In genomic region chr6:119026822-119027221, GRCh38 we compare ENCODE assay signal across 16 cellular contexts. TPM values are rescaled to one million over a fixed set of nuclear protein-coding genes. Genes with fewer than 3 reads are reported as not detected.
DNase-seq lines count a peak whose midpoint lies in the region; ATAC-seq and TF ChIP-seq lines count a peak whose summit lies in the region.
"Had no signal": no experiment of that assay in that cellular context is flagged by ENCODE, and none has a peak within 500 bp of the region (broad histone marks: within the 10 kb centered on the region; RNA-seq: fewer than 3 reads in every experiment).

No MANE protein-coding gene starts in this region.

- H3K9me3 Mint-ChIP-seq in GM23338: no peaks in the 10 kb centered on the region
- no peaks in the 10 kb centered on the region for H3K9me3 Mint-ChIP-seq in endothelial cell (ENCODE audit: unreplicated experiment)
- H3K9me3 Mint-ChIP-seq: CD4-positive, alpha-beta T cell had no signal

- no peak overlapping the region for H2AK5ac ChIP-seq in mesendoderm (ENCODE audit: low read length)

- peak overlapping the region; percentile 27 for H3K4me3 ChIP-seq in GM23338
- no peak overlapping the region for H3K4me3 ChIP-seq in NT2/D1 (ENCODE audit: insufficient read length, low read depth)
- H3K4me3 ChIP-seq in mesendoderm (ENCODE audit: low read length): no peak overlapping the region
- no peak overlapping the region for H3K4me3 ChIP-seq in gastrocnemius medialis
- H3K4me3 ChIP-seq in aorta (ENCODE audit: low read length in 2 of 2): no peak overlapping the region
- H3K4me3 ChIP-seq in heart left ventricle: no peak overlapping the region

- H2AFZ ChIP-seq in GM23338: no peak overlapping the region

- H3K9me3 ChIP-seq in NT2/D1 (ENCODE audit: insufficient read depth, low read length) (no peaks in the 10 kb centered on the region), gastrocnemius medialis (no peaks in the 10 kb centered on the region), aorta (ENCODE audit: control insufficient read depth, low read length) (no peaks in the 10 kb centered on the region), heart left ventricle (no peaks in the 10 kb centered on the region)

- H3K4ac ChIP-seq in mesendoderm (ENCODE audit: low read depth, low read length): no peak overlapping the region

- no peak overlapping the region for H4K8ac ChIP-seq in mesendoderm (ENCODE audit: low read depth, low read length)

- ATAC-seq in GM23338 (peak; percentile 77), gastrocnemius medialis (no peak), aorta (ENCODE audit: low FRiP score) (no peak), heart left ventricle (no peak)
- ATAC-seq: HepG2 had no signal

- intact Hi-C loops in gastrocnemius medialis (cut with DNase I; ENCODE audit: low total_unique reads) (no loop called here), aorta (cut with DNase I) (no loop called here), heart left ventricle (cut with DNase I) (no loop called here)

- TF ChIP-seq POLR2A in gastrocnemius medialis (IDR thresholded peaks at IDR 0.05) (no peak), heart left ventricle (IDR thresholded peaks at IDR 0.05) (no peak)

- H3K79me2 ChIP-seq in GM23338 (replicated peaks; ENCODE audit: insufficient read depth) (no peaks in the 10 kb centered on the region), mesendoderm (ENCODE audit: control insufficient read depth, insufficient read depth, low read length) (no peaks in the 10 kb centered on the region)

- H3K27me3 Mint-ChIP-seq in GM23338 (ENCODE audit: insufficient read depth, low read depth, poor library complexity) (peaks cover 6% of the 10 kb centered on the region), endothelial cell (ENCODE audit: unreplicated experiment) (peaks cover 1% of the 10 kb centered on the region)
- H3K27me3 Mint-ChIP-seq: B cell; CD4-positive, alpha-beta T cell had no signal

- H3K27ac ChIP-seq in GM23338 (ENCODE audit: low read depth): peak overlapping the region; percentile 66
- H3K27ac ChIP-seq in mesendoderm (ENCODE audit: low read depth, low read length): peak overlapping the region; percentile 36
- H3K27ac ChIP-seq in gastrocnemius medialis: no peak overlapping the region
- no peak overlapping the region for H3K27ac ChIP-seq in aorta (ENCODE audit: low read depth in 1 of 2, low read length in 2 of 2)
- H3K27ac ChIP-seq in heart left ventricle: no peak overlapping the region

- peak overlapping the region; percentile 39 for H3K4me3 Mint-ChIP-seq in GM23338
- peak overlapping the region; percentile 8 for H3K4me3 Mint-ChIP-seq in endothelial cell (ENCODE audit: unreplicated experiment)
- H3K4me3 Mint-ChIP-seq: B cell; CD4-positive, alpha-beta T cell; HFFc6 had no signal

- no peak for TF ChIP-seq CTCF in GM23338 (conservative IDR thresholded peaks at IDR 0.05; ENCODE audit: low read depth in 2 of 2)
- TF ChIP-seq CTCF in endothelial cell (IDR thresholded peaks at IDR 0.05; ENCODE audit: unreplicated experiment): no peak
- TF ChIP-seq CTCF in gastrocnemius medialis (IDR thresholded peaks at IDR 0.05 in 4 of 5, conservative IDR thresholded peaks at IDR 0.05 in 1 of 5): no peak
- no peak for TF ChIP-seq CTCF in heart left ventricle (IDR thresholded peaks at IDR 0.05)

- peak overlapping the region; percentile 2 for H4K5ac ChIP-seq in mesendoderm (ENCODE audit: low read length)

- peaks cover 66% of the 10 kb centered on the region for H3K4me1 Mint-ChIP-seq in GM23338
- H3K4me1 Mint-ChIP-seq in endothelial cell (ENCODE audit: unreplicated experiment): peaks cover 60% of the 10 kb centered on the region
- H3K4me1 Mint-ChIP-seq: B cell had no signal

- H3K56ac ChIP-seq in mesendoderm (ENCODE audit: low read length): peak overlapping the region; percentile 53

- H2BK5ac ChIP-seq in mesendoderm (ENCODE audit: low read length): peak overlapping the region; percentile 24

- no peak overlapping the region for H2BK15ac ChIP-seq in mesendoderm (replicated peaks; ENCODE audit: low read depth)

- in situ Hi-C loops in gastrocnemius medialis (cut with MboI; ENCODE audit: low sequenced_read_pairs in 4 of 4): no loop called here

- H4K20me1 ChIP-seq in GM23338 (replicated peaks; ENCODE audit: insufficient read depth): no peaks in the 10 kb centered on the region

- DNase-seq in GM23338 (ENCODE audit: low spot score) (peak; percentile 73), NT2/D1 (ENCODE audit: low read depth, low spot score) (peak; percentile 25), endothelial cell (ENCODE audit: low spot score) (no peak), mesendoderm (peak; percentile 90), gastrocnemius medialis (no peak), aorta (no peak), NCI-H524 treated with DMSO at 0.1 percent for 48 hours (lab: John Stamatoyannopoulos, UW) (no peak), heart left ventricle (no peak)
- DNase-seq: C1 segment of cervical spinal cord; CD4-positive, alpha-beta T cell; DMS79; GOT3; HCEC 1CT; HFFc6 had no signal

- no peak overlapping the region for H2BK120ac ChIP-seq in mesendoderm (ENCODE audit: low read depth, low read length)

- H3K27ac Mint-ChIP-seq in GM23338: peak overlapping the region; percentile 67
- H3K27ac Mint-ChIP-seq in endothelial cell (ENCODE audit: unreplicated experiment): peak overlapping the region; percentile 96
- H3K27ac Mint-ChIP-seq: B cell; CD4-positive, alpha-beta T cell; HFFc6 had no signal

- no peaks in the 10 kb centered on the region for H3K36me3 Mint-ChIP-seq in GM23338 (ENCODE audit: low read depth)
- no peaks in the 10 kb centered on the region for H3K36me3 Mint-ChIP-seq in endothelial cell (ENCODE audit: low read depth, unreplicated experiment)

- H3K79me1 ChIP-seq in mesendoderm (ENCODE audit: low read length): no peaks in the 10 kb centered on the region

- H3F3A ChIP-seq in GM23338 (replicated peaks; ENCODE audit: low read depth): no peaks in the 10 kb centered on the region; the same call in 1 of the 2 replicates

- H3K4me1 ChIP-seq in GM23338 (ENCODE audit: insufficient read depth): peaks cover 54% of the 10 kb centered on the region
- H3K4me1 ChIP-seq in NT2/D1 (ENCODE audit: insufficient read depth, insufficient read length): no peaks in the 10 kb centered on the region
- peaks cover 20% of the 10 kb centered on the region for H3K4me1 ChIP-seq in mesendoderm (ENCODE audit: control insufficient read depth, low read depth, low read length)
- no peaks in the 10 kb centered on the region for H3K4me1 ChIP-seq in gastrocnemius medialis
- H3K4me1 ChIP-seq in aorta (ENCODE audit: control insufficient read depth in 1 of 2, insufficient read depth in 2 of 2, low read length in 2 of 2): no peaks in the 10 kb centered on the region
- no peaks in the 10 kb centered on the region for H3K4me1 ChIP-seq in heart left ventricle

- no peak overlapping the region for H3K18ac ChIP-seq in mesendoderm (ENCODE audit: low read length)

- no peaks in the 10 kb centered on the region for H3K36me3 ChIP-seq in GM23338 (ENCODE audit: insufficient read depth)
- no peaks in the 10 kb centered on the region for H3K36me3 ChIP-seq in NT2/D1 (ENCODE audit: insufficient read depth, insufficient read length, low read length)
- H3K36me3 ChIP-seq in mesendoderm (ENCODE audit: control insufficient read depth, insufficient read depth, low read length): no peaks in the 10 kb centered on the region
- no peaks in the 10 kb centered on the region for H3K36me3 ChIP-seq in gastrocnemius medialis
- no peaks in the 10 kb centered on the region for H3K36me3 ChIP-seq in aorta (ENCODE audit: control insufficient read depth in 1 of 2, insufficient read depth in 2 of 2, low read length in 1 of 2)
- H3K36me3 ChIP-seq in heart left ventricle: no peaks in the 10 kb centered on the region

- WGBS in mesendoderm (ENCODE audit: extremely low coverage, insufficient coverage, low lambda C conversion rate): no CpG with 5 or more reads among the region's 3 CpGs
- 68 to 75% methylated on average over 3 of the region's 3 CpGs for WGBS in aorta, 2 donors
- WGBS in heart left ventricle, 4 donors: 83 to 87% (median 85%) methylated on average over 3 of the region's 3 CpGs

- no peak overlapping the region for H3K23ac ChIP-seq in mesendoderm (ENCODE audit: low read length)

- H3K9me2 ChIP-seq in GM23338 (ENCODE audit: insufficient read depth): no peaks in the 10 kb centered on the region

- H3K9ac ChIP-seq in NT2/D1 (ENCODE audit: insufficient read length, low read depth) (no peak overlapping the region), mesendoderm (ENCODE audit: low read length) (no peak overlapping the region)

- H3K4me2 ChIP-seq in GM23338 (peak overlapping the region; percentile 59), mesendoderm (ENCODE audit: low read length) (no peak overlapping the region)

- H3K27me3 ChIP-seq in GM23338 (ENCODE audit: insufficient read depth) (peaks cover 53% of the 10 kb centered on the region), NT2/D1 (ENCODE audit: insufficient read depth, insufficient read length) (no peaks in the 10 kb centered on the region), mesendoderm (ENCODE audit: insufficient read depth, low read length, poor library complexity) (no peaks in the 10 kb centered on the region), gastrocnemius medialis (no peaks in the 10 kb centered on the region), aorta (ENCODE audit: control insufficient read depth in 1 of 2, insufficient read depth in 2 of 2, low read length in 1 of 2) (no peaks in the 10 kb centered on the region), heart left ventricle (no peaks in the 10 kb centered on the region)

TF ChIP-seq in GM23338, 12 proteins besides CTCF, POLR2A, EP300 and RAD21 (continues in another document):
- TF ChIP-seq NANOG (IDR thresholded peaks at IDR 0.05; ENCODE audit: borderline replicate concordance) (no peak), CREB1 (CRISPR knock-in tag; IDR thresholded peaks at IDR 0.05; ENCODE audit: low read depth) (no peak; the same call in 1 of the 2 replicates)

RNA-seq across cellular contexts. Expression of gene FAM184A, which starts 51.6 kb away (rescaled TPM):
- total RNA-seq in GM23338 (2014; rRNA removed; shearing (Covaris generic)): 8.3 and 18.6 TPM in 2 replicates
- polyA plus RNA-seq in GM23338 (2016; fragmentation: Nextera tagmentation; extraction: Ambion mirVana): 10.6 and 13.7 TPM in 2 replicates
- 134 TPM for total RNA-seq in endothelial cell (ENCODE audit: unreplicated experiment)
- 6.2 TPM for polyA plus RNA-seq in mesendoderm (2013, experiment 1 of 2)
- polyA plus RNA-seq in mesendoderm (2013, experiment 2 of 2): 8.5 TPM
- 1 to 10 TPM in 2 of 4 donors, under 1 TPM in 2; 0.40 to 1.0 (median 0.79) TPM for total RNA-seq in gastrocnemius medialis
- 1 to 10 TPM; 3.8 to 4.8 TPM for total RNA-seq in aorta
- 1 to 10 TPM; 1.1 to 1.9 TPM for polyA plus RNA-seq in aorta
- total RNA-seq in heart left ventricle: 1 to 10 TPM in 3 of 9 donors, under 1 TPM in 6; 0.16 to 1.1 (median 0.45) TPM
- polyA plus RNA-seq in heart left ventricle: under 1 TPM; 0.18 to 0.65 TPM
- total RNA-seq: HFFc6 had no signal

Comparison
In these comparisons a context has a peak if more than half of its experiments do, and no peak if none do; other contexts are left out.
1. DNase-seq: peak in GM23338 (single experiment), NT2/D1 (single experiment) and mesendoderm (single experiment); none in endothelial cell (single experiment), gastrocnemius medialis (0 of 2), aorta (0 of 2), NCI-H524 treated with DMSO at 0.1 percent for 48 hours (single experiment) and heart left ventricle (0 of 5).
2. H3K27ac ChIP-seq: peak in GM23338 (single experiment) and mesendoderm (single experiment); none in gastrocnemius medialis (0 of 4), aorta (0 of 2) and heart left ventricle (0 of 12).